Comparison of ENCODE assay signal across 5 cellular contexts in the genomic region with DNA sequence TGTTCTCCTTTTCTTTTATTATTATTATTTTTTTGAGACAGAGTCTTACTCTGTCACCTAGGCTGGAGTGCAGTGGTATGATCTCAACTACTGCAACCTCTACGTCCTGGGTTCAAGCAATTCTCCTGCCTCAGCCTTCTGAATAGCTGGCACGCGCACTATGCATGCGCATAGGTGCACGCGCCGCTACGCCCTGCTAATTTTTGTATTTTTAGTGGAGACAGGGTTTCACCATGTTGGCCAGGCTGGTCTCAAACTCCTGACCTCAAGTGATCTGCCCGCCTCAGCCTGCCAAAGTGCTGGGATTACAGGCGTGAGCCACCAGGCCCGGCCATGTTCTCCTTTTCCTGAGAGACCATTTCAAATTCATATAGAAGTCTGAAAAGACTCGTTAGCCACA. TPM values are rescaled to one million over a fixed set of nuclear protein-coding genes. Genes with fewer than 3 reads are reported as not detected.
"Had no signal": no experiment of that assay in that cellular context is flagged by ENCODE, and none has a peak within 500 bp of the region (broad histone marks: within the 10 kb centered on the region; RNA-seq: fewer than 3 reads in every experiment).

No MANE protein-coding gene starts in this region.

RNA-seq across cellular contexts. Expression of a gene that starts 0.7 kb away (rescaled TPM):
- total RNA-seq: HT-29, HT1080, IMR-90, K562 had no signal
- polyA plus RNA-seq: IgD-negative memory B cell, IMR-90, K562 had no signal

RNA-seq across cellular contexts. Expression of a gene that starts 55.7 kb away (rescaled TPM):
- total RNA-seq: HT-29, HT1080, IMR-90, K562 had no signal
- polyA plus RNA-seq: IgD-negative memory B cell, IMR-90 had no signal
